ENCODE assay signal across 8 cellular contexts in genomic region chr20:1108437-1108920, GRCh38. TPM values are rescaled to one million over a fixed set of nuclear protein-coding genes. Genes with fewer than 3 reads are reported as not detected.
A peak's percentile ranks its signal among the peaks of the same experiment; 100 is the strongest.
DNase-seq lines count a peak whose midpoint lies in the region; ATAC-seq, FAIRE-seq and TF ChIP-seq lines count a peak whose summit lies in the region.

No MANE protein-coding gene starts in this region.

- 27 to 30% methylated on average over 5 of the region's 5 CpGs for WGBS in thyroid gland, 2 donors

- no peaks in the 10 kb centered on the region for H3K27me3 ChIP-seq in thyroid gland

- H3K4me3 Mint-ChIP-seq in natural killer cell treated with Interleukin-12 subunit alpha and Interleukin-12 subunit beta and Interleukin-15 and Interleukin-18, amount 100 ng/mL, for 72 hours = no peak overlapping the region

- H3K36me3 ChIP-seq in thyroid gland = no peaks in the 10 kb centered on the region

- TF ChIP-seq CTCF in thyroid gland (IDR thresholded peaks at IDR 0.05) = peak; percentile 41 to 87 (median 67)

- no peaks in the 10 kb centered on the region for H3K9me3 ChIP-seq in thyroid gland

- H3K27ac Mint-ChIP-seq in natural killer cell treated with Interleukin-12 subunit alpha and Interleukin-12 subunit beta and Interleukin-15 and Interleukin-18, amount 100 ng/mL, for 72 hours = no peak overlapping the region

- peak; percentile 86 for FAIRE-seq in GM18507 (lab: Jason Lieb, UNC)

- no peaks in the 10 kb centered on the region for H3K9me3 Mint-ChIP-seq in natural killer cell treated with Interleukin-12 subunit alpha and Interleukin-12 subunit beta and Interleukin-15 and Interleukin-18, amount 100 ng/mL, for 72 hours

- intact Hi-C loops in thyroid gland (cut with DNase I) = loop anchor here (5.0 kb wide), 1 partner anchor 291 kb away; no protein-coding TSS in a partner anchor

- ATAC-seq in natural killer cell treated with Interleukin-12 subunit alpha and Interleukin-12 subunit beta and Interleukin-15 and Interleukin-18, amount 100 ng/mL, for 72 hours = peak; percentile 54 to 78

- DNase-seq in AG08395 (ENCODE audit: low spot score) (peak; percentile 79), GM18507 (ENCODE audit: extremely low spot score, insufficient read length, low read depth) (peak; percentile 45), NCI-H69 (lab: John Stamatoyannopoulos, UW) (peak; percentile 53), erythroblast (lab: John Stamatoyannopoulos, UW) (peak; percentile 58 to 77), thyroid gland (peak; percentile 65), GOT3 (lab: John Stamatoyannopoulos, UW) (no peak)
- DNase-seq in activated CD8-positive, alpha-beta memory T cell treated with anti-CD3 and anti-CD28 coated beads, Interleukin-2, amount 50 U/mL, for 4 hours = peak; percentile 58
- DNase-seq in natural killer cell treated with Interleukin-12 subunit alpha and Interleukin-12 subunit beta and Interleukin-15 and Interleukin-18, amount 100 ng/mL, for 72 hours (ENCODE audit: low spot score) = no peak

- TF ChIP-seq POLR2A in erythroblast (IDR thresholded peaks at IDR 0.05; ENCODE audit: low read length) (no peak), thyroid gland (IDR thresholded peaks at IDR 0.05) (no peak)

- H3K27me3 Mint-ChIP-seq in natural killer cell treated with Interleukin-12 subunit alpha and Interleukin-12 subunit beta and Interleukin-15 and Interleukin-18, amount 100 ng/mL, for 72 hours = no peaks in the 10 kb centered on the region

- H3K4me1 Mint-ChIP-seq in natural killer cell treated with Interleukin-12 subunit alpha and Interleukin-12 subunit beta and Interleukin-15 and Interleukin-18, amount 100 ng/mL, for 72 hours (ENCODE audit: low read depth in 2 of 2) = peaks cover 0 to 6% of the 10 kb centered on the region in 2 donors

- no peak overlapping the region for H3K27ac ChIP-seq in thyroid gland

- H3K4me1 ChIP-seq in thyroid gland = peaks cover 0 to 3% of the 10 kb centered on the region in 2 donors

- no peak overlapping the region for H3K4me3 ChIP-seq in thyroid gland (replicated peaks in 1 of 3)

- H3K36me3 Mint-ChIP-seq in natural killer cell treated with Interleukin-12 subunit alpha and Interleukin-12 subunit beta and Interleukin-15 and Interleukin-18, amount 100 ng/mL, for 72 hours = no peaks in the 10 kb centered on the region

RNA-seq across cellular contexts. Expression of gene PSMF1, which starts 9.9 kb away (rescaled TPM):
- 100 to 1,000 TPM; 145 to 161 TPM for total RNA-seq in natural killer cell treated with Interleukin-12 subunit alpha and Interleukin-12 subunit beta and Interleukin-15 and Interleukin-18, amount 100 ng/mL, for 72 hours
- 100 to 1,000 TPM in 2 of 4 donors, 10 to 100 TPM in 2; 74.8 to 189 (median 105) TPM for total RNA-seq in thyroid gland

Comparison
In these comparisons a context has a peak if more than half of its experiments do, and no peak if none do; other contexts are left out.
1. DNase-seq: peak in AG08395 (single experiment), GM18507 (single experiment), NCI-H69 (single experiment), activated CD8-positive, alpha-beta memory T cell treated with anti-CD3 and anti-CD28 coated beads, Interleukin-2, amount 50 U/mL, for 4 hours (single experiment), erythroblast (2 of 2) and thyroid gland (2 of 2); none in natural killer cell treated with Interleukin-12 subunit alpha and Interleukin-12 subunit beta and Interleukin-15 and Interleukin-18, amount 100 ng/mL, for 72 hours (single experiment) and GOT3 (single experiment).